ENCODE assay signal across 1 cellular context in the genomic region with DNA sequence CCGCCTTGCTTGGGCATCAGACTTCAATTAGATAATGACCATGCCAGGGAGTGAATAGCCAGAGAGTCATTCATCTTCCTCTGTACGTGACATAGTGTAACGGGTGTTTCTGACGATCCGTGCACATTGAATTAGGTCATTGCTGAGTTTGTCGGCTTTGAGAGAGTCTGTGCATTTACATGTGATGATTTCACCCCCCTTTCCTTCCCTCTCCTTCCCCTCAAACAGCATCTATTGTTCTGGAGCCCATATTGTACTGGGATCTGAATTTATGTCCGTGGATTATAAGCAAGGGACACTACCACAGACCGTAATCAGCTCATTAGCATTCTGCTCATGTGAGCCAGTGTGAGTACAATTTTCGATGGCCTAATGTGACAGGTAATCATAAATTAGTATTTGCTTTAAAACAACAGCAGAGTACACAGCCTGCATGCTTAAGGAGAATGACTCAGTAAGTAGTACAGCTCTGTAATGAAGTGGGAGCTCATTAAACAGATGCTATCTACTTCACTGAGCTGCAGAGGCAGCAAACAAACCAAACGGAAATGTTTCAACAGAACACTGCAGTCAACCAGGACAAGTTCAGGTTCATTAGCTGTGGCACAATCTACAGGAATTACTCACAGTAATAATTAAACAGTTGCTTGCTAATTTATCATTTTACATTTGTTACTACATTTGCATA.
TF ChIP-seq lines count a peak whose summit lies in the region.

No MANE protein-coding gene starts in this region.

TF ChIP-seq in HEK293, 187 proteins besides CTCF, POLR2A, EP300 and RAD21 (continued from another document and continues in another):
- no peak for TF ChIP-seq ZNF341 (tag by site-specific recombination; IDR thresholded peaks at IDR 0.05; ENCODE audit: low read depth)
- TF ChIP-seq ZNF837 (tag by site-specific recombination; IDR thresholded peaks at IDR 0.05), result no peak
- TF ChIP-seq ZBTB21 (tag by site-specific recombination; IDR thresholded peaks at IDR 0.05), result peak; percentile 88
- TF ChIP-seq HOXC10 (CRISPR knock-in tag; IDR thresholded peaks at IDR 0.05), result no peak
- TF ChIP-seq MYNN (tag by site-specific recombination; IDR thresholded peaks at IDR 0.05; ENCODE audit: borderline replicate concordance), result no peak
- TF ChIP-seq ZNF155 (tag by site-specific recombination; IDR thresholded peaks at IDR 0.05), result no peak
- no peak for TF ChIP-seq ZNF37A (tag by site-specific recombination; IDR thresholded peaks at IDR 0.05)
- TF ChIP-seq TSHZ1 (tag by site-specific recombination; IDR thresholded peaks at IDR 0.05; ENCODE audit: borderline replicate concordance), result peak; percentile 81; the same call in 1 of the 2 replicates
- no peak for TF ChIP-seq ZNF701 (tag by site-specific recombination; IDR thresholded peaks at IDR 0.05)
- peak; percentile 38; the same call in 1 of the 2 replicates for TF ChIP-seq SCRT1 (tag by site-specific recombination; IDR thresholded peaks at IDR 0.05; ENCODE audit: borderline replicate concordance)
- TF ChIP-seq ZNF624 (tag by site-specific recombination; IDR thresholded peaks at IDR 0.05), result 0 out of 2 replicates have a peak, but pooled peaks have one; percentile 28
- TF ChIP-seq ZNF16 (tag by site-specific recombination; IDR thresholded peaks at IDR 0.05; ENCODE audit: low read depth), result no peak
- peak; percentile 99 for TF ChIP-seq ZNF2 (tag by site-specific recombination; IDR thresholded peaks at IDR 0.05)
- no peak; the same call in 1 of the 2 replicates for TF ChIP-seq ZBTB8A (tag by site-specific recombination; IDR thresholded peaks at IDR 0.05)
- TF ChIP-seq ZNF221 (tag by site-specific recombination; IDR thresholded peaks at IDR 0.05; ENCODE audit: borderline replicate concordance), result no peak
- no peak for TF ChIP-seq ZNF266 (tag by site-specific recombination; IDR thresholded peaks at IDR 0.05; ENCODE audit: low read depth)
- TF ChIP-seq ZNF555 (tag by site-specific recombination; conservative IDR thresholded peaks at IDR 0.05), result no peak
- no peak for TF ChIP-seq ZFHX2 (tag by site-specific recombination; conservative IDR thresholded peaks at IDR 0.05)
- TF ChIP-seq GLI2 (tag by site-specific recombination; IDR thresholded peaks at IDR 0.05; ENCODE audit: borderline replicate concordance, low read depth), result peak; percentile 86
- TF ChIP-seq INSM2 (tag by site-specific recombination; IDR thresholded peaks at IDR 0.05), result peak; percentile 98
- TF ChIP-seq HOXD13 (CRISPR knock-in tag; IDR thresholded peaks at IDR 0.05; ENCODE audit: borderline replicate concordance), result no peak
- TF ChIP-seq ZNF366 (tag by site-specific recombination; conservative IDR thresholded peaks at IDR 0.05), result peak; percentile 100
- TF ChIP-seq ZBTB20 (tag by site-specific recombination; IDR thresholded peaks at IDR 0.05), result peak; percentile 96
- peak; percentile 40; the same call in 1 of the 2 replicates for TF ChIP-seq ZNF362 (tag by site-specific recombination; IDR thresholded peaks at IDR 0.05)
- TF ChIP-seq ZNF670 (tag by site-specific recombination; IDR thresholded peaks at IDR 0.05; ENCODE audit: low read depth), result no peak
- no peak for TF ChIP-seq ZNF202 (tag by site-specific recombination; IDR thresholded peaks at IDR 0.05; ENCODE audit: borderline replicate concordance)
- peak; percentile 63 for TF ChIP-seq ZBTB10 (tag by site-specific recombination; IDR thresholded peaks at IDR 0.05)
- TF ChIP-seq SCRT2 (tag by site-specific recombination; IDR thresholded peaks at IDR 0.05), result peak; percentile 77
- TF ChIP-seq ZNF324 (tag by site-specific recombination; IDR thresholded peaks at IDR 0.05), result peak; percentile 86
- no peak for TF ChIP-seq ZNF121 (tag by site-specific recombination; IDR thresholded peaks at IDR 0.05)
- TF ChIP-seq ZNF830 (tag by site-specific recombination; IDR thresholded peaks at IDR 0.05; ENCODE audit: low read depth), result no peak
- peak; percentile 73; the same call in 1 of the 2 replicates for TF ChIP-seq ZFP69B (tag by site-specific recombination; IDR thresholded peaks at IDR 0.05)
- peak; percentile 92; the same call in 1 of the 2 replicates for TF ChIP-seq ZNF501 (tag by site-specific recombination; IDR thresholded peaks at IDR 0.05)
- TF ChIP-seq ZNF621 (tag by site-specific recombination; IDR thresholded peaks at IDR 0.05), result no peak
- TF ChIP-seq SETDB1 (IDR thresholded peaks at IDR 0.05; ENCODE audit: insufficient read length, low read length), result no peak
- TF ChIP-seq PRDM4 (tag by site-specific recombination; IDR thresholded peaks at IDR 0.05), result peak; percentile 82
- TF ChIP-seq ZNF76 (tag by site-specific recombination; IDR thresholded peaks at IDR 0.05; ENCODE audit: borderline replicate concordance, low read depth), result peak; percentile 48
- TF ChIP-seq ZFP3 (tag by site-specific recombination; IDR thresholded peaks at IDR 0.05; ENCODE audit: low read depth), result no peak
- TF ChIP-seq ZNF146 (tag by site-specific recombination; IDR thresholded peaks at IDR 0.05), result 0 out of 2 replicates have a peak, but pooled peaks have one; percentile 28
- TF ChIP-seq SP7 (tag by site-specific recombination; IDR thresholded peaks at IDR 0.05), result peak; percentile 100
- TF ChIP-seq FEZF1 (tag by site-specific recombination; IDR thresholded peaks at IDR 0.05), result peak; percentile 81
- TF ChIP-seq ZNF777 (tag by site-specific recombination; IDR thresholded peaks at IDR 0.05; ENCODE audit: borderline replicate concordance), result no peak
- no peak for TF ChIP-seq ZNF311 (tag by site-specific recombination; IDR thresholded peaks at IDR 0.05; ENCODE audit: borderline replicate concordance)
- TF ChIP-seq, protein P1, sequence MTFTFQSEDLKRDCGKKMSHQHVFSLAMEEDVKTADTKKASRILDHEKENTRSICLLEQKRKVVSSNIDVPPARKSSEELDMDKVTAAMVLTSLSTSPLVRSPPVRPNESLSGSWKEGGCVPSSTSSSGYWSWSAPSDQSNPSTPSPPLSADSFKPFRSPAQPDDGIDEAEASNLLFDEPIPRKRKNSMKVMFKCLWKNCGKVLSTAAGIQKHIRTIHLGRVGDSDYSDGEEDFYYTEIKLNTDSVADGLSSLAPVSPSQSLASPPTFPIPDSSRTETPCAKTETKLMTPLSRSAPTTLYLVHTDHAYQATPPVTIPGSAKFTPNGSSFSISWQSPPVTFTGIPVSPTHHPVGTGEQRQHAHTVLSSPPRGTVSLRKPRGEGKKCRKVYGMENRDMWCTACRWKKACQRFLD (tag by site-specific recombination; IDR thresholded peaks at IDR 0.05), result no peak
- TF ChIP-seq, protein P2, sequence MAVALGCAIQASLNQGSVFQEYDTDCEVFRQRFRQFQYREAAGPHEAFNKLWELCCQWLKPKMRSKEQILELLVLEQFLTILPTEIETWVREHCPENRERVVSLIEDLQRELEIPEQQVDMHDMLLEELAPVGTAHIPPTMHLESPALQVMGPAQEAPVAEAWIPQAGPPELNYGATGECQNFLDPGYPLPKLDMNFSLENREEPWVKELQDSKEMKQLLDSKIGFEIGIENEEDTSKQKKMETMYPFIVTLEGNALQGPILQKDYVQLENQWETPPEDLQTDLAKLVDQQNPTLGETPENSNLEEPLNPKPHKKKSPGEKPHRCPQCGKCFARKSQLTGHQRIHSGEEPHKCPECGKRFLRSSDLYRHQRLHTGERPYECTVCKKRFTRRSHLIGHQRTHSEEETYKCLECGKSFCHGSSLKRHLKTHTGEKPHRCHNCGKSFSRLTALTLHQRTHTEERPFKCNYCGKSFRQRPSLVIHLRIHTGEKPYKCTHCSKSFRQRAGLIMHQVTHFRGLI (tag by site-specific recombination; IDR thresholded peaks at IDR 0.05), result 0 out of 2 replicates have a peak, but pooled peaks have one; percentile 51
- TF ChIP-seq BCL11A (tag by site-specific recombination; IDR thresholded peaks at IDR 0.05; ENCODE audit: low read depth), result 0 out of 2 replicates have a peak, but pooled peaks have one; percentile 15
- TF ChIP-seq ZBTB17 (tag by site-specific recombination; IDR thresholded peaks at IDR 0.05), result peak; percentile 98
- TF ChIP-seq ZNF544 (tag by site-specific recombination; IDR thresholded peaks at IDR 0.05), result no peak
- TF ChIP-seq ZNF623 (tag by site-specific recombination; IDR thresholded peaks at IDR 0.05), result peak; percentile 28; the same call in 1 of the 2 replicates
- no peak for TF ChIP-seq ZNF140 (tag by site-specific recombination; IDR thresholded peaks at IDR 0.05)
